Comparison of ENCODE assay signal across 9 cellular contexts in genomic region chr2:101112772-101113157, GRCh38. TPM values are rescaled to one million over a fixed set of nuclear protein-coding genes. Genes with fewer than 3 reads are reported as not detected.
DNase-seq lines count a peak whose midpoint lies in the region; ATAC-seq and TF ChIP-seq lines count a peak whose summit lies in the region.
"Had no signal": no experiment of that assay in that cellular context is flagged by ENCODE, and none has a peak within 500 bp of the region (broad histone marks: within the 10 kb centered on the region; RNA-seq: fewer than 3 reads in every experiment).

No MANE protein-coding gene starts in this region.

- no peaks in the 10 kb centered on the region for H3K36me3 Mint-ChIP-seq in stimulated activated memory B cell treated with anti-CD40 and anti-IgM and Interleukin-4, amounts not matched to agents 10 μg/mL and 1 μg/mL and 100 μg/mL, for 72 hours

- no peaks in the 10 kb centered on the region for H3K9me3 Mint-ChIP-seq in stimulated activated memory B cell treated with anti-CD40 and anti-IgM and Interleukin-4, amounts not matched to agents 10 μg/mL and 1 μg/mL and 100 μg/mL, for 72 hours

- H3K27ac ChIP-seq in HUES64 (ENCODE audit: low read depth, low read length) (peak overlapping the region; percentile 63; the same call in 1 of the 2 replicates), RWPE2 (ENCODE audit: poor library complexity, severe bottlenecking) (peak overlapping the region; percentile 95), right cardiac atrium (ENCODE audit: low read length) (peak overlapping the region; percentile 99)
- H3K27ac ChIP-seq: coronary artery had no signal

- H3K27me3 ChIP-seq in HUES64 (ENCODE audit: insufficient read depth, low read length), result no peaks in the 10 kb centered on the region; the same call in 1 of the 2 replicates
- H3K27me3 ChIP-seq in RWPE2 (ENCODE audit: insufficient read depth, poor library complexity, severe bottlenecking), result no peaks in the 10 kb centered on the region
- H3K27me3 ChIP-seq in right cardiac atrium (ENCODE audit: control insufficient read depth, insufficient read depth), result no peaks in the 10 kb centered on the region

- intact Hi-C loops in right cardiac atrium (cut with DNase I), result loop anchor here in 1 of 4 donors (5.0 kb wide), 1 partner anchor 35 kb away; no protein-coding TSS in a partner anchor

- H3K4me1 Mint-ChIP-seq in stimulated activated memory B cell treated with anti-CD40 and anti-IgM and Interleukin-4, amounts not matched to agents 10 μg/mL and 1 μg/mL and 100 μg/mL, for 72 hours, result peaks cover 25% of the 10 kb centered on the region

- no peak overlapping the region for H3K4me3 ChIP-seq in HUES64 (ENCODE audit: low read length)
- no peak overlapping the region for H3K4me3 ChIP-seq in RWPE2 (ENCODE audit: severe bottlenecking)
- H3K4me3 ChIP-seq in right cardiac atrium (ENCODE audit: low read length), result no peak overlapping the region
- H3K4me3 ChIP-seq: coronary artery had no signal

- H3K27ac Mint-ChIP-seq in stimulated activated memory B cell treated with anti-CD40 and anti-IgM and Interleukin-4, amounts not matched to agents 10 μg/mL and 1 μg/mL and 100 μg/mL, for 72 hours, result peak overlapping the region; percentile 23

- H3K9me3 ChIP-seq in HUES64 (ENCODE audit: insufficient read depth, low read depth, low read length), result no peaks in the 10 kb centered on the region
- no peaks in the 10 kb centered on the region for H3K9me3 ChIP-seq in RWPE2 (ENCODE audit: severe bottlenecking)
- H3K9me3 ChIP-seq in right cardiac atrium (ENCODE audit: control insufficient read depth, low read length), result no peaks in the 10 kb centered on the region

- DNase-seq in RWPE2 (ENCODE audit: low spot score), result no peak
- no peak for DNase-seq in right cardiac atrium
- no peak for DNase-seq in central memory CD4-positive, alpha-beta T cell
- no peak for DNase-seq in middle frontal gyrus (ENCODE audit: extremely low spot score, low spot score)
- no peak for DNase-seq in effector CD8-positive, alpha-beta T cell (lab: John Stamatoyannopoulos, UW)

- peaks cover 41% of the 10 kb centered on the region for H3K4me1 ChIP-seq in HUES64 (ENCODE audit: insufficient read depth, low read length)
- peaks cover 34% of the 10 kb centered on the region for H3K4me1 ChIP-seq in RWPE2 (ENCODE audit: insufficient read depth, poor library complexity, severe bottlenecking)
- H3K4me1 ChIP-seq in right cardiac atrium (ENCODE audit: control insufficient read depth, insufficient read depth, low read length), result peaks cover 39% of the 10 kb centered on the region

- no peak overlapping the region for H3K9ac ChIP-seq in HUES64 (ENCODE audit: low read depth, low read length)

- ATAC-seq in RWPE2 (ENCODE audit: low read depth), result no peak
- ATAC-seq in right cardiac atrium, result no peak
- peak; percentile 77 for ATAC-seq in stimulated activated memory B cell treated with anti-CD40 and anti-IgM and Interleukin-4, amounts not matched to agents 10 μg/mL and 1 μg/mL and 100 μg/mL, for 72 hours
- ATAC-seq in GM18858 (IDR thresholded peaks at IDR 0.05; ENCODE audit: unreplicated experiment), result no peak

- 89% methylated on average over 6 of the region's 6 CpGs for WGBS in HUES64
- 58% methylated on average over 6 of the region's 6 CpGs for WGBS in right cardiac atrium

- no peak for TF ChIP-seq CTCF in RWPE2 (IDR thresholded peaks at IDR 0.05; ENCODE audit: poor library complexity, severe bottlenecking)

- H3K4me3 Mint-ChIP-seq in stimulated activated memory B cell treated with anti-CD40 and anti-IgM and Interleukin-4, amounts not matched to agents 10 μg/mL and 1 μg/mL and 100 μg/mL, for 72 hours, result no peak overlapping the region

- no peaks in the 10 kb centered on the region for H3K36me3 ChIP-seq in HUES64 (ENCODE audit: insufficient read depth, low read length)
- H3K36me3 ChIP-seq in RWPE2 (ENCODE audit: low read depth), result no peaks in the 10 kb centered on the region

- no peaks in the 10 kb centered on the region for H3K27me3 Mint-ChIP-seq in stimulated activated memory B cell treated with anti-CD40 and anti-IgM and Interleukin-4, amounts not matched to agents 10 μg/mL and 1 μg/mL and 100 μg/mL, for 72 hours

RNA-seq across cellular contexts. Expression of gene TBC1D8, which starts 38.4 kb away (rescaled TPM):
- polyA plus RNA-seq in HUES64 (2013, experiment 1 of 2), result 9.0 TPM
- 8.5 TPM for polyA plus RNA-seq in HUES64 (2013, experiment 2 of 2)
- total RNA-seq in right cardiac atrium, result 10 to 100 TPM; 42.3 to 79.5 (median 52.2) TPM
- 36.4 TPM for polyA plus RNA-seq in right cardiac atrium
